Comparison of ENCODE assay signal across 16 cellular contexts in the genomic region with DNA sequence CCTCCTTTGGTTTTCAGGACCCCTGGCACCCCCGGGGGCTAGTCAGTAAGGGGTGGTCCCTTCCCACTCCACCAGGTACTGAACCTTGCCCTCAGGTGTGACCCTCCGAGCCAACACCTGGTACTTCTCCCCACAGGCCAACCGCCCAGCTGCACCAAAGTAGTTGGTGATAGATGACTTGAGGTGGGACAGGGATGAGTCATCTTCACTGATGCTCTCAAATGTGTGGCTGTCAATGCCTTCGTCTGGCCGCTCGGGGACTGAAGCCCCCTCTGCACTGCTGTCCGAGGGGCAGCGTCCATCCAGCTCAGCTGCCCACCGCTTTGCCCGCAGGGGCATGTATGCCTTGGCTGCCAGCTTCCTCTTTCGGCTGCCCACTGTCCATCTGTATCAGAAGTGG.
"Had no signal": no experiment of that assay in that cellular context is flagged by ENCODE, and none has a peak within 500 bp of the region (broad histone marks: within the 10 kb centered on the region; RNA-seq: fewer than 3 reads in every experiment).

No MANE protein-coding gene starts in this region.

- ATAC-seq: activated CD4-positive, CD25-positive, alpha-beta regulatory T cell treated with anti-CD3 and anti-CD28 coated beads, Interleukin-2, amount 50 U/mL, for 24 hours; natural killer cell treated with Interleukin-12 subunit alpha and Interleukin-12 subunit beta and Interleukin-15 and Interleukin-18, amount 100 ng/mL, for 72 hours; upper lobe of right lung had no signal

- H3K27me3 Mint-ChIP-seq: activated naive CD8-positive, alpha-beta T cell treated with anti-CD3 and anti-CD28 coated beads, Interleukin-2, amount 10 ng/mL, durations not matched to agents 7 days and 5 days; natural killer cell treated with Interleukin-12 subunit alpha and Interleukin-12 subunit beta and Interleukin-15 and Interleukin-18, amount 100 ng/mL, for 72 hours; stimulated activated naive CD8-positive, alpha-beta T cell treated with anti-CD3 and anti-CD28 coated beads, Interleukin-15, Interleukin-2, amounts not matched to agents 100 ng/mL and 50 ng/mL, for 24 hours had no signal

- H3K9me3 ChIP-seq: testis, upper lobe of right lung had no signal

- H3K4me3 Mint-ChIP-seq: activated naive CD8-positive, alpha-beta T cell treated with anti-CD3 and anti-CD28 coated beads, Interleukin-2, amount 10 ng/mL, durations not matched to agents 7 days and 5 days; activated T-helper 1 cell treated with anti-CD3 and anti-CD28 coated beads, Interleukin-12 subunit alpha, Interleukin-12 subunit beta, Interleukin-2, Interleukin-4 antibody, amounts not matched to agents 30 ng/mL and 10 ng/mL and 1 ng/mL, durations not matched to agents 14 hours and 24 hours and 36 hours; natural killer cell treated with Interleukin-12 subunit alpha and Interleukin-12 subunit beta and Interleukin-15 and Interleukin-18, amount 100 ng/mL, for 72 hours; stimulated activated naive CD8-positive, alpha-beta T cell treated with anti-CD3 and anti-CD28 coated beads, Interleukin-15, Interleukin-2, amounts not matched to agents 100 ng/mL and 50 ng/mL, for 24 hours; T-helper 2 cell treated with Interferon-gamma antibody and Interleukin-4, amounts not matched to agents 5 μg/mL and 100 μg/mL, for 36 hours had no signal

- H3K9me3 Mint-ChIP-seq: activated naive CD8-positive, alpha-beta T cell treated with anti-CD3 and anti-CD28 coated beads, Interleukin-2, amount 10 ng/mL, durations not matched to agents 7 days and 5 days; activated T-helper 1 cell treated with anti-CD3 and anti-CD28 coated beads, Interleukin-12 subunit alpha, Interleukin-12 subunit beta, Interleukin-2, Interleukin-4 antibody, amounts not matched to agents 30 ng/mL and 10 ng/mL and 1 ng/mL, durations not matched to agents 14 hours and 24 hours and 36 hours; natural killer cell treated with Interleukin-12 subunit alpha and Interleukin-12 subunit beta and Interleukin-15 and Interleukin-18, amount 100 ng/mL, for 72 hours; stimulated activated naive CD8-positive, alpha-beta T cell treated with anti-CD3 and anti-CD28 coated beads, Interleukin-15, Interleukin-2, amounts not matched to agents 100 ng/mL and 50 ng/mL, for 24 hours; T-helper 2 cell treated with Interferon-gamma antibody and Interleukin-4, amounts not matched to agents 5 μg/mL and 100 μg/mL, for 36 hours had no signal

- H3K27me3 ChIP-seq: brain microvascular endothelial cell, testis, upper lobe of right lung had no signal

- H3K27ac ChIP-seq: brain microvascular endothelial cell, epithelial cell of prostate, testis, upper lobe of right lung had no signal

- DNase-seq: activated naive CD8-positive, alpha-beta T cell treated with anti-CD3 and anti-CD28 coated beads, Interleukin-2, amount 10 ng/mL, durations not matched to agents 7 days and 5 days; brain microvascular endothelial cell; effector memory CD4-positive, alpha-beta T cell; foreskin melanocyte; kidney glomerular epithelial cell; mesenchymal stem cell; stimulated activated CD4-positive, alpha-beta T cell treated with anti-CD3 and anti-CD28 coated beads, Interleukin-4, amount 100 ng/mL, for 24 hours; SW 1271; testis; upper lobe of right lung had no signal

- H3K4me3 ChIP-seq: testis, upper lobe of right lung had no signal

- H3K27ac Mint-ChIP-seq: activated T-helper 1 cell treated with anti-CD3 and anti-CD28 coated beads, Interleukin-12 subunit alpha, Interleukin-12 subunit beta, Interleukin-2, Interleukin-4 antibody, amounts not matched to agents 30 ng/mL and 10 ng/mL and 1 ng/mL, durations not matched to agents 14 hours and 24 hours and 36 hours; natural killer cell treated with Interleukin-12 subunit alpha and Interleukin-12 subunit beta and Interleukin-15 and Interleukin-18, amount 100 ng/mL, for 72 hours; stimulated activated naive CD8-positive, alpha-beta T cell treated with anti-CD3 and anti-CD28 coated beads, Interleukin-15, Interleukin-2, amounts not matched to agents 100 ng/mL and 50 ng/mL, for 24 hours; T-helper 2 cell treated with Interferon-gamma antibody and Interleukin-4, amounts not matched to agents 5 μg/mL and 100 μg/mL, for 36 hours had no signal

- H3K4me1 ChIP-seq: testis, upper lobe of right lung had no signal
